10 cellular contexts compared by ENCODE assay signal in genomic region chr6:139996253-139996834, GRCh38.
DNase-seq lines count a peak whose midpoint lies in the region; ATAC-seq and TF ChIP-seq lines count a peak whose summit lies in the region.
"Had no signal": no experiment of that assay in that cellular context is flagged by ENCODE, and none has a peak within 500 bp of the region (broad histone marks: within the 10 kb centered on the region; RNA-seq: fewer than 3 reads in every experiment).

No MANE protein-coding gene starts in this region.

- 0 out of 2 replicates have a peak, but pooled peaks have one; percentile 3 for TF ChIP-seq CTCF in GM12875 (IDR thresholded peaks at IDR 0.05; ENCODE audit: borderline replicate concordance, insufficient read depth, low read depth, low read length)
- peak; percentile 32 for TF ChIP-seq CTCF in chondrocyte (IDR thresholded peaks at IDR 0.05)

- H3K9me3 Mint-ChIP-seq in chondrocyte (ENCODE audit: low read depth), result peaks cover 9% of the 10 kb centered on the region

- H3K27ac Mint-ChIP-seq in chondrocyte (ENCODE audit: unreplicated experiment), result no peak overlapping the region
- H3K27ac Mint-ChIP-seq: IgD-negative memory B cell had no signal

- no peak overlapping the region for H3K4me3 Mint-ChIP-seq in chondrocyte (ENCODE audit: unreplicated experiment)
- H3K4me3 Mint-ChIP-seq: IgD-negative memory B cell had no signal

- no peak overlapping the region for H3K4me3 ChIP-seq in GM12875 (ENCODE audit: low read depth, low read length)
- H3K4me3 ChIP-seq: dorsolateral prefrontal cortex had no signal

- peak; percentile 79 for DNase-seq in HuH-7.5 (ENCODE audit: low spot score)
- no peak for DNase-seq in chondrocyte (ENCODE audit: low spot score)
- DNase-seq in activated CD4-positive, alpha-beta T cell treated with anti-CD3 and anti-CD28 coated beads for 48 hours, result no peak
- DNase-seq in Ammon's horn (ENCODE audit: low spot score), result no peak
- DNase-seq in mucosa of gallbladder (ENCODE audit: low spot score), result no peak
- no peak for DNase-seq in GF-D8 (lab: John Stamatoyannopoulos, UW)

- peak; percentile 81 for ATAC-seq in GM21526 (IDR thresholded peaks at IDR 0.05; ENCODE audit: low FRiP score, unreplicated experiment)

- no peaks in the 10 kb centered on the region for H3K27me3 Mint-ChIP-seq in chondrocyte (ENCODE audit: low read depth)
- H3K27me3 Mint-ChIP-seq: IgD-negative memory B cell had no signal

- peaks cover 21% of the 10 kb centered on the region for H3K4me1 Mint-ChIP-seq in chondrocyte (ENCODE audit: low read depth)

- H3K36me3 Mint-ChIP-seq in chondrocyte (ENCODE audit: low read depth), result no peaks in the 10 kb centered on the region
- H3K36me3 Mint-ChIP-seq: IgD-negative memory B cell had no signal
